8 cellular contexts compared by ENCODE assay signal in genomic region chr9:127567119-127567897, GRCh38. TPM values are rescaled to one million over a fixed set of nuclear protein-coding genes. Genes with fewer than 3 reads are reported as not detected.
A peak's percentile ranks its signal among the peaks of the same experiment; 100 is the strongest.
DNase-seq lines count a peak whose midpoint lies in the region; ATAC-seq, FAIRE-seq and TF ChIP-seq lines count a peak whose summit lies in the region.

No MANE protein-coding gene starts in this region.

- no peak overlapping the region for H2AFZ ChIP-seq in MM.1S (ENCODE audit: low read length)

- 7 to 18% methylated on average over 16 to 19 of the region's 19 CpGs for WGBS in body of pancreas, 2 donors

- H3K36me3 ChIP-seq in HUES48 (ENCODE audit: control insufficient read depth, insufficient read depth, low read length), result no peaks in the 10 kb centered on the region
- no peaks in the 10 kb centered on the region for H3K36me3 ChIP-seq in body of pancreas (replicated peaks in 1 of 2; ENCODE audit: insufficient read depth in 1 of 2, low read depth in 2 of 2)
- no peaks in the 10 kb centered on the region for H3K36me3 ChIP-seq in kidney epithelial cell (ENCODE audit: control insufficient read depth, insufficient read depth, low read length)
- peaks cover 0 to 4% (median 0%) of the 10 kb centered on the region in 5 donors for H3K36me3 ChIP-seq in subcutaneous abdominal adipose tissue (ENCODE audit: control insufficient read depth in 5 of 5, insufficient read depth in 5 of 5, low read length in 5 of 5)
- no peaks in the 10 kb centered on the region for H3K36me3 ChIP-seq in MM.1S (replicated peaks; ENCODE audit: insufficient read depth, low read length)

- no peaks in the 10 kb centered on the region for H3K9me2 ChIP-seq in MM.1S (replicated peaks; ENCODE audit: insufficient read depth, low read length)

- H3K27ac ChIP-seq in HUES48 (ENCODE audit: low read depth, low read length) (peak overlapping the region; percentile 35), body of pancreas (peak overlapping the region; percentile 74 to 100 (median 96)), subcutaneous abdominal adipose tissue (ENCODE audit: low read depth, low read length) (peak overlapping the region; percentile 74), MM.1S (ENCODE audit: low read length) (no peak overlapping the region)

- H3K27me3 ChIP-seq in HUES48 (ENCODE audit: control insufficient read depth, insufficient read depth, low read length), result peaks cover 8% of the 10 kb centered on the region
- H3K27me3 ChIP-seq in body of pancreas, result no peaks in the 10 kb centered on the region
- H3K27me3 ChIP-seq in kidney epithelial cell (ENCODE audit: control insufficient read depth, insufficient read depth, low read length), result no peaks in the 10 kb centered on the region
- H3K27me3 ChIP-seq in subcutaneous abdominal adipose tissue (ENCODE audit: control insufficient read depth in 5 of 5, insufficient read depth in 4 of 5, low read length in 5 of 5), result peaks cover 0 to 7% (median 0%) of the 10 kb centered on the region in 5 donors
- H3K27me3 ChIP-seq in MM.1S (replicated peaks; ENCODE audit: insufficient read depth, low read length), result no peaks in the 10 kb centered on the region

- intact Hi-C loops in body of pancreas (cut with DNase I), result no loop called here

- no peaks in the 10 kb centered on the region for H3K79me2 ChIP-seq in MM.1S (ENCODE audit: low read length)

- TF ChIP-seq CTCF in body of pancreas (IDR thresholded peaks at IDR 0.05) (peak in 1 of 7 experiments; percentile 7), kidney epithelial cell (IDR thresholded peaks at IDR 0.05; ENCODE audit: insufficient read depth, low read length, poor library complexity, severe bottlenecking) (no peak), MM.1S (IDR thresholded peaks at IDR 0.05; ENCODE audit: low read length) (no peak)

- peak; percentile 41 for ATAC-seq in body of pancreas

- H3F3A ChIP-seq in MM.1S (ENCODE audit: insufficient read depth, low read length), result peaks cover 6% of the 10 kb centered on the region; the same call in 1 of the 2 replicates

- H3K9ac ChIP-seq in HUES48 (ENCODE audit: low read depth, low read length) (no peak overlapping the region), subcutaneous abdominal adipose tissue (ENCODE audit: low read length in 5 of 5) (peak overlapping the region; percentile 11 to 78 (median 68)), MM.1S (ENCODE audit: low read length) (no peak overlapping the region)

- DNase-seq in AG08395 (ENCODE audit: low spot score), result peak; percentile 56
- DNase-seq in body of pancreas, result peak; percentile 82 to 87 (median 84)
- DNase-seq in kidney epithelial cell (ENCODE audit: low read depth), result no peak
- no peak for DNase-seq in MM.1S
- no peak for DNase-seq in frontal cortex (ENCODE audit: low spot score in 2 of 2)
- no peak for DNase-seq in NCI-H1436 treated with DMSO at 0.1 percent for 48 hours (lab: John Stamatoyannopoulos, UW)

- peaks cover 17% of the 10 kb centered on the region for H3K4me1 ChIP-seq in HUES48 (ENCODE audit: control insufficient read depth, insufficient read depth, low read length)
- peaks cover 71% of the 10 kb centered on the region for H3K4me1 ChIP-seq in body of pancreas
- H3K4me1 ChIP-seq in subcutaneous abdominal adipose tissue (ENCODE audit: control insufficient read depth in 5 of 5, insufficient read depth in 5 of 5, low read length in 5 of 5), result peaks cover 8 to 50% (median 35%) of the 10 kb centered on the region in 5 donors
- H3K4me1 ChIP-seq in MM.1S (ENCODE audit: low read length), result peaks cover 14% of the 10 kb centered on the region

- H3K9me3 ChIP-seq in HUES48 (ENCODE audit: control insufficient read depth, insufficient read depth, low read length) (no peaks in the 10 kb centered on the region), body of pancreas (no peaks in the 10 kb centered on the region), subcutaneous abdominal adipose tissue (ENCODE audit: control insufficient read depth in 5 of 5, low read length in 5 of 5) (no peaks in the 10 kb centered on the region), MM.1S (replicated peaks; ENCODE audit: insufficient read depth, low read length) (no peaks in the 10 kb centered on the region)

- H3K4me2 ChIP-seq in MM.1S (ENCODE audit: low read depth, low read length), result no peak overlapping the region

- no peak for FAIRE-seq in frontal cortex (lab: Jason Lieb, UNC)

- H3K4me3 ChIP-seq in HUES48 (ENCODE audit: low read depth, low read length) (peak overlapping the region; percentile 77), body of pancreas (peak overlapping the region; percentile 91 to 95), kidney epithelial cell (ENCODE audit: low read depth, low read length) (peak overlapping the region; percentile 69), subcutaneous abdominal adipose tissue (ENCODE audit: low read depth in 1 of 5, low read length in 5 of 5) (peak overlapping the region; percentile 53 to 77 (median 73)), MM.1S (ENCODE audit: low read length) (no peak overlapping the region)

- TF ChIP-seq POLR2A in body of pancreas (IDR thresholded peaks at IDR 0.05), result peak; percentile 56 to 79 (median 68)

- no peaks in the 10 kb centered on the region for H4K20me1 ChIP-seq in MM.1S (ENCODE audit: insufficient read depth, low read length)

RNA-seq across cellular contexts. Expression of gene STXBP1, which starts 44.8 kb away (rescaled TPM):
- 10 to 100 TPM; 34.5 to 39.9 TPM for total RNA-seq in body of pancreas
- total RNA-seq in kidney epithelial cell, result 23.8 and 27.5 TPM in 2 replicates
- total RNA-seq in frontal cortex, result 63.2 TPM

Comparison
In these comparisons a context has a peak if more than half of its experiments do, and no peak if none do; other contexts are left out.
1. DNase-seq: peak in AG08395 (single experiment) and body of pancreas (4 of 4); none in kidney epithelial cell (single experiment), MM.1S (single experiment), frontal cortex (0 of 2) and NCI-H1436 treated with DMSO at 0.1 percent for 48 hours (single experiment).
2. H3K9ac ChIP-seq: peak in subcutaneous abdominal adipose tissue (5 of 5); none in HUES48 (single experiment) and MM.1S (single experiment).